Comparison of ENCODE assay signal across 8 cellular contexts in the genomic region with DNA sequence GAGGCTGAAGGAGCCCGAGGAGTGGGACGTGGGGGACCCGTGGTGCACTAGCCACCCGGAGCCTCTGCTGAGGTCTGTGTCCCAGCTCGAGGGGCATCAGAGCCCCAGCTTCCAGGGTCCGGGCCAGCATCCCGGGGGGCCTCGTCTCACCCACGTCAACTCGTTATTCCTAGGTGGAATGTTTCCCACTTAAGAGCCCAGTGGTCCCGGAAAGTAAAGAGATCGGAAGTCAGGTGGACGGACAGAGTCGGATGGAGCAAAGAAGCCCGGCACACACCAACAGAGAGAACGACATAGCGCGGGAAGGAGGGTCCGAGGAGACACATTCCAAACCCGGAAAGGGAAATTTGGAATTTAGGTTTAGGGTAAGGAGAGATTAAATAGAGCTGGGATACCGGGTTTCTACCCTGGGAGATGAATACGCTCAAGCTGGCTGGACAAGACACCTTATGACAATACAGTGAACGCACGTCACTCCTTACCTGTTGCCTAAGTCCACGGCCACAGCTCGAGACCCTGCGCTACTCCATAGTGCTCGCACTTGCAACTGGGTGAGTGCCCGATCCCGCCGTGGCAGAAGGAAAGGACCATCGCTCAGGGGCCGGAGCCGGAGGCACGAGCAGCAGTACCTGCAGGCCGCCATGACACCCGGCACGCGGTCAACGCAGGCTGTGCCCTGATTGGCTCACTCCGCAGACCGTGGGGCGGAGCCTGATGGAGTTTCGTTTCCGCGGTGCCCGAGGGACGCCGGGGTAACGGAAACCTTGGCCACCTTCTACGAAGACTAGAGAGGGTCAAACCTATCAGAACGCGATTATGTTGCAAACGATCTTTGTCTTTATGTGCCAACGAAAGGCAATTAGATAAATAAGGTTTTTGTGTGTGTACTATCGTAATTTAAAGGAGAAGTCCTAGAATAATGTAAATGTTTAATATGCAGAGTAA. TPM values are rescaled to one million over a fixed set of nuclear protein-coding genes. Genes with fewer than 3 reads are reported as not detected.
DNase-seq lines count a peak whose midpoint lies in the region; ATAC-seq and TF ChIP-seq lines count a peak whose summit lies in the region.

Gene PNPT1, minus strand, starts transcription at position 664 of the 945 bp plus-strand sequence. Its CDS starts 21 bp downstream, at position 643.

- no peaks in the 10 kb centered on the region for H3K36me3 ChIP-seq in colonic mucosa

- peak within 1 kb of the TSS; percentile 98 for H3K4me3 Mint-ChIP-seq in activated CD4-positive, alpha-beta T cell treated with anti-CD3 and anti-CD28 coated beads for 36 hours

- peak within 1 kb of the TSS; percentile 48 to 82 for H3K9ac ChIP-seq in colonic mucosa (ENCODE audit: low read depth in 2 of 2, low read length in 2 of 2)

- intact Hi-C loops in activated CD4-positive, alpha-beta T cell treated with anti-CD3 and anti-CD28 coated beads for 36 hours (cut with DNase I, micrococcal nuclease), result loop anchor here (1.0 to 10.0 kb wide), 9 partner anchors 76 to 1579 kb away; partner anchors contain the start of genes PPP4R3B (in 2 of the 2), RTN4 (in 2 of the 2), ACYP2 (in 1 of the 2) and CCDC88A (in 1 of the 2)
- intact Hi-C loops in colonic mucosa (cut with DNase I), result no loop called here

- CTCF ChIA-PET in activated CD4-positive, alpha-beta T cell treated with anti-CD3 and anti-CD28 coated beads for 36 hours (lab: Charles Lee), result interaction anchor here (0.7 kb wide), 1 partner anchor 1032 kb away, joined by 3 read pairs; no protein-coding TSS in a partner anchor

- no peaks in the 10 kb centered on the region for H3K9me3 ChIP-seq in colonic mucosa

- ATAC-seq in HG03442 (IDR thresholded peaks at IDR 0.05; ENCODE audit: unreplicated experiment), result peak; percentile 100
- peak; percentile 100 for ATAC-seq in activated CD4-positive, alpha-beta T cell treated with anti-CD3 and anti-CD28 coated beads for 36 hours

- H3K36me3 Mint-ChIP-seq in activated CD4-positive, alpha-beta T cell treated with anti-CD3 and anti-CD28 coated beads for 36 hours (ENCODE audit: low read depth), result peaks cover 22% of the 10 kb centered on the region

- peak within 1 kb of the TSS; percentile 70 for H3K4me3 ChIP-seq in colonic mucosa

- POLR2A ChIA-PET in activated CD4-positive, alpha-beta T cell treated with anti-CD3 and anti-CD28 coated beads for 36 hours (lab: Charles Lee), result no interaction called here

- DNase-seq in Ammon's horn (ENCODE audit: low spot score) (peak; percentile 97), GM19238 (ENCODE audit: insufficient read length, low spot score) (peak; percentile 96), NCI-H524 (lab: John Stamatoyannopoulos, UW) (peak; percentile 91 to 95), colonic mucosa (peak; percentile 95), kidney tubule cell (ENCODE audit: low spot score) (peak; percentile 95)
- peak; percentile 97 for DNase-seq in activated CD4-positive, alpha-beta T cell treated with anti-CD3 and anti-CD28 coated beads for 36 hours
- peak; percentile 85 for DNase-seq in stimulated activated CD4-positive, alpha-beta T cell treated with anti-CD3 and anti-CD28 coated beads, Interleukin-1b, Interleukin-23, amount 100 ng/mL, for 4 hours (ENCODE audit: low read depth in 2 of 2)

- no peak for TF ChIP-seq CTCF in colonic mucosa (IDR thresholded peaks at IDR 0.05)

- H3K9me3 Mint-ChIP-seq in activated CD4-positive, alpha-beta T cell treated with anti-CD3 and anti-CD28 coated beads for 36 hours (ENCODE audit: low read depth), result no peaks in the 10 kb centered on the region

- no peak within 1 kb of the TSS for H3K27ac ChIP-seq in colonic mucosa

- no peaks in the 10 kb centered on the region for H3K27me3 Mint-ChIP-seq in activated CD4-positive, alpha-beta T cell treated with anti-CD3 and anti-CD28 coated beads for 36 hours

- H3K27ac Mint-ChIP-seq in activated CD4-positive, alpha-beta T cell treated with anti-CD3 and anti-CD28 coated beads for 36 hours, result peak within 1 kb of the TSS; percentile 96

- no peaks in the 10 kb centered on the region for H3K4me1 ChIP-seq in colonic mucosa

- peaks cover 32% of the 10 kb centered on the region for H3K4me1 Mint-ChIP-seq in activated CD4-positive, alpha-beta T cell treated with anti-CD3 and anti-CD28 coated beads for 36 hours

- H3K27me3 ChIP-seq in colonic mucosa, result no peaks in the 10 kb centered on the region

RNA-seq across cellular contexts. Expression of gene PNPT1, which starts in this region (rescaled TPM):
- total RNA-seq in activated CD4-positive, alpha-beta T cell treated with anti-CD3 and anti-CD28 coated beads for 36 hours, result 10 to 100 TPM; 41.1 to 54.0 TPM
- total RNA-seq in colonic mucosa, result 10 to 100 TPM; 11.5 to 34.0 TPM
